Comparison of ENCODE assay signal across 16 cellular contexts in genomic region chr2:109199790-109200189, GRCh38.
DNase-seq lines count a peak whose midpoint lies in the region; ATAC-seq, FAIRE-seq and TF ChIP-seq lines count a peak whose summit lies in the region.
"Had no signal": no experiment of that assay in that cellular context is flagged by ENCODE, and none has a peak within 500 bp of the region (broad histone marks: within the 10 kb centered on the region; RNA-seq: fewer than 3 reads in every experiment).

No MANE protein-coding gene starts in this region.

- in situ Hi-C loops in IMR-90 (cut with MboI; ENCODE audit: low sequenced_read_pairs) = no loop called here

- no peak overlapping the region for H3K14ac ChIP-seq in IMR-90 (replicated peaks; ENCODE audit: low read depth, low read length)

- TF ChIP-seq CTCF in right atrium auricular region (IDR thresholded peaks at IDR 0.05) (no peak), IMR-90 (conservative IDR thresholded peaks at IDR 0.05; ENCODE audit: low read depth, low read length) (no peak), D721Med (IDR thresholded peaks at IDR 0.05; ENCODE audit: insufficient read depth, missing control alignments) (no peak)

- H3K9me3 ChIP-seq in right atrium auricular region = no peaks in the 10 kb centered on the region
- H3K9me3 ChIP-seq in right cardiac atrium (ENCODE audit: control insufficient read depth, low read length) = no peaks in the 10 kb centered on the region
- H3K9me3 ChIP-seq in BLaER1 treated with 17β-estradiol and CSF1 and Interleukin-3, amounts not matched to agents 10 nM and 100 nM (replicated peaks in 1 of 11) = 0 out of 22 replicates have a peak, but pooled peaks cover 0 to 2% (median 0%) of the 10 kb centered on the region in 11 experiments
- H3K9me3 ChIP-seq in IMR-90 (ENCODE audit: control insufficient read depth, insufficient read depth, low read length) = no peaks in the 10 kb centered on the region
- H3K9me3 ChIP-seq: HAP-1 had no signal

- peaks cover 0 to 60% of the 10 kb centered on the region in 2 donors for H3K4me1 ChIP-seq in right atrium auricular region
- peaks cover 17% of the 10 kb centered on the region for H3K4me1 ChIP-seq in right cardiac atrium (ENCODE audit: control insufficient read depth, insufficient read depth, low read length)
- peaks cover 60 to 84% (median 68%) of the 10 kb centered on the region in 10 experiments for H3K4me1 ChIP-seq in BLaER1 treated with 17β-estradiol and CSF1 and Interleukin-3, amounts not matched to agents 10 nM and 100 nM
- H3K4me1 ChIP-seq in IMR-90 (ENCODE audit: control insufficient read depth, insufficient read depth, low read length) = peaks cover 9% of the 10 kb centered on the region
- H3K4me1 ChIP-seq: HAP-1 had no signal

- H3K36me3 ChIP-seq in right atrium auricular region = no peaks in the 10 kb centered on the region
- peaks cover 0 to 21% (median 0%) of the 10 kb centered on the region in 11 experiments; a peak in 4 of 22 replicates for H3K36me3 ChIP-seq in BLaER1 treated with 17β-estradiol and CSF1 and Interleukin-3, amounts not matched to agents 10 nM and 100 nM
- H3K36me3 ChIP-seq in IMR-90 (ENCODE audit: control insufficient read depth, insufficient read depth, low read length) = no peaks in the 10 kb centered on the region
- H3K36me3 ChIP-seq: HAP-1 had no signal

- peaks cover 71 to 97% (median 95%) of the 10 kb centered on the region in 11 experiments; a peak in 21 of 22 replicates for H4K20me1 ChIP-seq in BLaER1 treated with 17β-estradiol and CSF1 and Interleukin-3, amounts not matched to agents 10 nM and 100 nM
- H4K20me1 ChIP-seq in IMR-90 (ENCODE audit: insufficient read depth, low read length) = peaks cover 88% of the 10 kb centered on the region

- H2AFZ ChIP-seq in IMR-90 (replicated peaks; ENCODE audit: low read length, poor library complexity) = no peak overlapping the region

- TF ChIP-seq RAD21 in IMR-90 (IDR thresholded peaks at IDR 0.05; ENCODE audit: low read length) = no peak

- H2AK5ac ChIP-seq in IMR-90 (ENCODE audit: low read depth, low read length) = peak overlapping the region; percentile 39; the same call in 1 of the 2 replicates

- H3K27me3 ChIP-seq in right atrium auricular region (no peaks in the 10 kb centered on the region), right cardiac atrium (ENCODE audit: control insufficient read depth, insufficient read depth) (no peaks in the 10 kb centered on the region), IMR-90 (ENCODE audit: control insufficient read depth, insufficient read depth, low read length) (no peaks in the 10 kb centered on the region)
- peaks cover 0 to 15% (median 0%) of the 10 kb centered on the region in 11 experiments; a peak in 6 of 22 replicates for H3K27me3 ChIP-seq in BLaER1 treated with 17β-estradiol and CSF1 and Interleukin-3, amounts not matched to agents 10 nM and 100 nM

- H3K79me1 ChIP-seq in IMR-90 (ENCODE audit: low read depth in 1 of 2, low read length in 2 of 2) = peaks cover 44 to 90% of the 10 kb centered on the region in 2 experiments

- dilution Hi-C loops in IMR-90 (cut with HindIII; ENCODE audit: low sequenced_read_pairs, unreplicated experiment) = no loop called here

- peak overlapping the region in 10 of 11 experiments; percentile 28 to 66 (median 54); a peak in 18 of 22 replicates for H3K4me2 ChIP-seq in BLaER1 treated with 17β-estradiol and CSF1 and Interleukin-3, amounts not matched to agents 10 nM and 100 nM
- H3K4me2 ChIP-seq in IMR-90 (ENCODE audit: low read depth, low read length) = no peak overlapping the region

- H3K27ac ChIP-seq in right atrium auricular region = no peak overlapping the region
- no peak overlapping the region for H3K27ac ChIP-seq in right cardiac atrium (ENCODE audit: low read length)
- H3K27ac ChIP-seq in BLaER1 treated with 17β-estradiol and CSF1 and Interleukin-3, amounts not matched to agents 10 nM and 100 nM = no peak overlapping the region
- no peak overlapping the region for H3K27ac ChIP-seq in IMR-90 (ENCODE audit: insufficient read depth, low read length)

- H3K9me1 ChIP-seq in IMR-90 (ENCODE audit: insufficient read depth, low read length) = peaks cover 27% of the 10 kb centered on the region

- WGBS in right cardiac atrium = 92% methylated on average over 4 of the region's 4 CpGs
- no CpG with 5 or more reads among the region's 4 CpGs for WGBS in IMR-90 (ENCODE audit: extremely low coverage in 2 of 2, insufficient read length in 1 of 2), 2 experiments

- no peak overlapping the region for H2AK9ac ChIP-seq in IMR-90 (replicated peaks; ENCODE audit: low read depth, low read length, poor library complexity)

- H2BK120ac ChIP-seq in IMR-90 (ENCODE audit: low read depth, low read length) = no peak overlapping the region

- no peak for ATAC-seq in right cardiac atrium
- no peak for ATAC-seq in IMR-90 (ENCODE audit: low read depth)

- no peak overlapping the region for H3K56ac ChIP-seq in IMR-90 (ENCODE audit: extremely low read depth, insufficient read depth, low read length)

- no peak overlapping the region for H4K5ac ChIP-seq in IMR-90 (ENCODE audit: low read depth, low read length)

- no peak overlapping the region for H4K91ac ChIP-seq in IMR-90 (ENCODE audit: insufficient read depth, low read depth, low read length)

- POLR2A ChIA-PET in IMR-90 (lab: Charles Lee; ENCODE audit: unreplicated experiment) = no interaction called here

- no peak overlapping the region for H3K23ac ChIP-seq in IMR-90 (ENCODE audit: low read depth, low read length)

- DNase-seq in right atrium auricular region (ENCODE audit: low spot score) (peak; percentile 54), right cardiac atrium (no peak), IMR-90 (no peak), mesenteric fat pad (ENCODE audit: low spot score) (peak; percentile 35), NCI-H748 (lab: John Stamatoyannopoulos, UW; ENCODE audit: unreplicated experiment) (no peak), D721Med (ENCODE audit: insufficient read length, low spot score) (no peak), NCI-H510A (lab: John Stamatoyannopoulos, UW) (no peak)
- DNase-seq: CD4-positive, alpha-beta T cell; CD8-positive, alpha-beta memory T cell; DND-41; GOT3 had no signal

- H3K9ac ChIP-seq in BLaER1 treated with 17β-estradiol and CSF1 and Interleukin-3, amounts not matched to agents 10 nM and 100 nM = no peak overlapping the region
- H3K9ac ChIP-seq in IMR-90 (ENCODE audit: low read depth, low read length) = no peak overlapping the region

- no peak overlapping the region for H3K4me3 ChIP-seq in right atrium auricular region
- no peak overlapping the region for H3K4me3 ChIP-seq in right cardiac atrium (ENCODE audit: low read length)
- H3K4me3 ChIP-seq in BLaER1 treated with 17β-estradiol and CSF1 and Interleukin-3, amounts not matched to agents 10 nM and 100 nM = no peak overlapping the region
- no peak overlapping the region for H3K4me3 ChIP-seq in IMR-90 (ENCODE audit: insufficient read depth, low read depth, low read length)
- H3K4me3 ChIP-seq: HAP-1 had no signal

- CTCF ChIA-PET in IMR-90 (lab: Yijun Ruan, JAX) = interaction anchor here (0.5 kb wide), 1 partner anchor 80 kb away, joined by 3 read pairs; no protein-coding TSS in a partner anchor

- no peak overlapping the region for H3K18ac ChIP-seq in IMR-90 (ENCODE audit: low read depth, low read length)

- no peak overlapping the region for H4K8ac ChIP-seq in IMR-90 (ENCODE audit: low read depth in 2 of 2, low read length in 2 of 2)

- no TSS peak for BruUV-seq in IMR-90 (replicated peaks; lab: Mats Ljungman, UMichigan)

- H2BK15ac ChIP-seq in IMR-90 (ENCODE audit: low read depth, low read length) = no peak overlapping the region

- H3K4ac ChIP-seq in IMR-90 (ENCODE audit: low read depth, low read length) = no peak overlapping the region

- no peak for FAIRE-seq in D721Med (lab: Jason Lieb, UNC)
- FAIRE-seq: G401.6, GM12892, H54 had no signal

- intact Hi-C loops in right cardiac atrium (cut with DNase I) (no loop called here), IMR-90 (cut with micrococcal nuclease) (no loop called here)

- no peak overlapping the region for H2BK5ac ChIP-seq in IMR-90 (ENCODE audit: low read depth, low read length, poor library complexity, severe bottlenecking)

- H2BK20ac ChIP-seq in IMR-90 (ENCODE audit: low read depth, low read length) = no peak overlapping the region

- no peak for TF ChIP-seq POLR2A in IMR-90 (IDR thresholded peaks at IDR 0.05; ENCODE audit: low read depth, low read length)

TF ChIP-seq in IMR-90, 13 proteins besides CTCF, POLR2A, EP300 and RAD21:
- no peak for TF ChIP-seq NFE2L2 (IDR thresholded peaks at IDR 0.05; ENCODE audit: low read depth, low read length)
- TF ChIP-seq MAZ (IDR thresholded peaks at IDR 0.05; ENCODE audit: borderline replicate concordance, low read depth, low read length) = no peak
- TF ChIP-seq RCOR1 (IDR thresholded peaks at IDR 0.05; ENCODE audit: insufficient replicate concordance, low read length) = no peak
- TF ChIP-seq MAFK (IDR thresholded peaks at IDR 0.05; ENCODE audit: low read depth, low read length) = no peak
- TF ChIP-seq SMC3 (IDR thresholded peaks at IDR 0.05; ENCODE audit: low read depth, low read length) = no peak
- TF ChIP-seq CEBPB (IDR thresholded peaks at IDR 0.05; ENCODE audit: low read depth, low read length) = no peak
- no peak for TF ChIP-seq RFX5 (IDR thresholded peaks at IDR 0.05; ENCODE audit: low read depth, low read length)
- no peak for TF ChIP-seq MXI1 (IDR thresholded peaks at IDR 0.05; ENCODE audit: borderline replicate concordance, low read depth, low read length)
- no peak for TF ChIP-seq ELK1 (IDR thresholded peaks at IDR 0.05; ENCODE audit: borderline replicate concordance, low read depth, low read length)
- TF ChIP-seq CHD1 (IDR thresholded peaks at IDR 0.05; ENCODE audit: low read depth, low read length) = no peak

Comparison
In these comparisons a context has a peak if more than half of its experiments do, and no peak if none do; other contexts are left out.
1. DNase-seq: peak in right atrium auricular region (single experiment) and mesenteric fat pad (single experiment); none in right cardiac atrium (0 of 3), IMR-90 (single experiment), NCI-H748 (single experiment), D721Med (single experiment) and NCI-H510A (single experiment).